ENCODE assay signal across 16 cellular contexts in genomic region chr18:48799724-48800315, GRCh38.
A peak's percentile ranks its signal among the peaks of the same experiment; 100 is the strongest.
DNase-seq lines count a peak whose midpoint lies in the region; ATAC-seq and TF ChIP-seq lines count a peak whose summit lies in the region.
"Had no signal": no experiment of that assay in that cellular context is flagged by ENCODE, and none has a peak within 500 bp of the region (broad histone marks: within the 10 kb centered on the region; RNA-seq: fewer than 3 reads in every experiment).

No MANE protein-coding gene starts in this region.

- H3K27ac ChIP-seq in uterus, result no peak overlapping the region

- H3K9me3 ChIP-seq in uterus, result no peaks in the 10 kb centered on the region
- H3K9me3 ChIP-seq: SK-N-SH had no signal

- no peak overlapping the region for H3K4me3 ChIP-seq in uterus

- no peaks in the 10 kb centered on the region for H3K27me3 Mint-ChIP-seq in natural killer cell treated with Interleukin-12 subunit alpha and Interleukin-12 subunit beta and Interleukin-15 and Interleukin-18, amount 100 ng/mL, for 72 hours
- H3K27me3 Mint-ChIP-seq in effector memory CD8-positive, alpha-beta T cell, result no peaks in the 10 kb centered on the region
- H3K27me3 Mint-ChIP-seq: brain had no signal

- no peaks in the 10 kb centered on the region for H3K9me3 Mint-ChIP-seq in natural killer cell treated with Interleukin-12 subunit alpha and Interleukin-12 subunit beta and Interleukin-15 and Interleukin-18, amount 100 ng/mL, for 72 hours
- H3K9me3 Mint-ChIP-seq in effector memory CD8-positive, alpha-beta T cell, result no peaks in the 10 kb centered on the region
- H3K9me3 Mint-ChIP-seq: brain had no signal

- intact Hi-C loops in cardiac septum (cut with DNase I), result loop anchor here (5.0 kb wide), 1 partner anchor 132 kb away; no protein-coding TSS in a partner anchor
- intact Hi-C loops in Right ventricle myocardium inferior (cut with DNase I), result no loop called here
- intact Hi-C loops in uterus (cut with DNase I; ENCODE audit: low total_unique reads), result no loop called here

- no peak for ATAC-seq in Right ventricle myocardium inferior
- no peak for ATAC-seq in natural killer cell treated with Interleukin-12 subunit alpha and Interleukin-12 subunit beta and Interleukin-15 and Interleukin-18, amount 100 ng/mL, for 72 hours
- no peak for ATAC-seq in GM19455 (IDR thresholded peaks at IDR 0.05; ENCODE audit: unreplicated experiment)
- no peak for ATAC-seq in effector memory CD8-positive, alpha-beta T cell (replicated peaks)

- peak; percentile 33 for DNase-seq in cardiac septum (ENCODE audit: low spot score)
- DNase-seq in Right ventricle myocardium inferior (ENCODE audit: missing footprints), result no peak
- DNase-seq in activated CD8-positive, alpha-beta memory T cell treated with anti-CD3 and anti-CD28 coated beads, Interleukin-2, amount 50 U/mL, for 48 hours, result peak; percentile 48
- DNase-seq in natural killer cell treated with Interleukin-12 subunit alpha and Interleukin-12 subunit beta and Interleukin-15 and Interleukin-18, amount 100 ng/mL, for 72 hours (ENCODE audit: low spot score), result no peak
- DNase-seq in uterus, result peak; percentile 3 to 6
- DNase-seq in cerebellum (ENCODE audit: low spot score), result no peak
- DNase-seq in effector memory CD8-positive, alpha-beta T cell, result no peak
- DNase-seq: DMS 273 treated with DMSO at 0.1 percent for 48 hours; mammary epithelial cell; NCI-H146; NCI-H510A; SK-N-SH; stimulated activated CD4-positive, alpha-beta T cell treated with anti-CD3 and anti-CD28 coated beads, Interleukin-4, amount 100 ng/mL, for 4 hours; stimulated activated naive CD4-positive, alpha-beta T cell treated with Interleukin-2 at 50 U/mL for 16 hours had no signal

- no peaks in the 10 kb centered on the region for H3K36me3 ChIP-seq in uterus

- TF ChIP-seq POLR2A in uterus (IDR thresholded peaks at IDR 0.05), result no peak

- H3K36me3 Mint-ChIP-seq in natural killer cell treated with Interleukin-12 subunit alpha and Interleukin-12 subunit beta and Interleukin-15 and Interleukin-18, amount 100 ng/mL, for 72 hours, result no peaks in the 10 kb centered on the region
- H3K36me3 Mint-ChIP-seq in effector memory CD8-positive, alpha-beta T cell (ENCODE audit: insufficient read depth), result no peaks in the 10 kb centered on the region

- peaks cover 28 to 66% of the 10 kb centered on the region in 2 donors for H3K4me1 Mint-ChIP-seq in natural killer cell treated with Interleukin-12 subunit alpha and Interleukin-12 subunit beta and Interleukin-15 and Interleukin-18, amount 100 ng/mL, for 72 hours (ENCODE audit: low read depth in 2 of 2)
- H3K4me1 Mint-ChIP-seq in effector memory CD8-positive, alpha-beta T cell (ENCODE audit: low read depth in 2 of 2), result peaks cover 22 to 26% of the 10 kb centered on the region in 2 donors

- no peak for TF ChIP-seq CTCF in uterus (IDR thresholded peaks at IDR 0.05)

- H3K27ac Mint-ChIP-seq in natural killer cell treated with Interleukin-12 subunit alpha and Interleukin-12 subunit beta and Interleukin-15 and Interleukin-18, amount 100 ng/mL, for 72 hours, result peak overlapping the region; percentile 79 to 95
- peak overlapping the region in 1 of 2 donors; percentile 6 for H3K27ac Mint-ChIP-seq in effector memory CD8-positive, alpha-beta T cell
- H3K27ac Mint-ChIP-seq: brain had no signal

- peak overlapping the region; percentile 22 for H3K4me3 Mint-ChIP-seq in natural killer cell treated with Interleukin-12 subunit alpha and Interleukin-12 subunit beta and Interleukin-15 and Interleukin-18, amount 100 ng/mL, for 72 hours
- no peak overlapping the region for H3K4me3 Mint-ChIP-seq in effector memory CD8-positive, alpha-beta T cell
- H3K4me3 Mint-ChIP-seq: brain had no signal

- no peaks in the 10 kb centered on the region for H3K27me3 ChIP-seq in uterus

- peaks cover 0 to 7% of the 10 kb centered on the region in 2 donors for H3K4me1 ChIP-seq in uterus

Comparison
In these comparisons a context has a peak if more than half of its experiments do, and no peak if none do; other contexts are left out.
1. DNase-seq: peak in cardiac septum (single experiment), activated CD8-positive, alpha-beta memory T cell treated with anti-CD3 and anti-CD28 coated beads, Interleukin-2, amount 50 U/mL, for 48 hours (single experiment) and uterus (2 of 2); none in Right ventricle myocardium inferior (single experiment), natural killer cell treated with Interleukin-12 subunit alpha and Interleukin-12 subunit beta and Interleukin-15 and Interleukin-18, amount 100 ng/mL, for 72 hours (single experiment), cerebellum (single experiment) and effector memory CD8-positive, alpha-beta T cell (0 of 3).